ENCODE assay signal across 2 cellular contexts in the genomic region with DNA sequence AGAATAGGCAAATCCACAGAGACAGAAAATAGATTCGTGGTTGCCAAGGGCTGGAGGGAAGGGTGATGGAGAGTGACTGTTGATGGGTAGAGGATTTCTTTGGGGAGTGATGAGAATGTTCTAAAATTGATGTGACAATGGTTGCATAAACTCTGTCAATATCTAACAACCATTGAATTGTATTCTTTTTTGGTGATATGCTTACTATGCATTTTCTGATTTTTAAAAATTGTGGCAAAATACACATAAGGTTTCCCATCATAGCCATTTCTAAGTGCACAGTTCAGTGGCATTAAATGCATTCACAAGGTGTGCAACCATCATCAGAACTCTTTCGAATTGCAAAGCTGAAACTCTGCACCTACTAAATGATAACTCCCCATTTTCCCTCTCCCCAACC.
TF ChIP-seq lines count a peak whose summit lies in the region.

No MANE protein-coding gene starts in this region.

TF ChIP-seq in HepG2, 621 proteins besides CTCF, POLR2A, EP300 and RAD21:
- TF ChIP-seq MAFK (conservative IDR thresholded peaks at IDR 0.05 in 1 of 2, IDR thresholded peaks at IDR 0.05 in 1 of 2; ENCODE audit: low read length in 2 of 2) (peak; percentile 78 to 89), ZBTB1 (CRISPR knock-in tag; IDR thresholded peaks at IDR 0.05; ENCODE audit: borderline replicate concordance) (no peak), ZNF629 (CRISPR knock-in tag; conservative IDR thresholded peaks at IDR 0.05) (no peak), GATAD1 (CRISPR knock-in tag; IDR thresholded peaks at IDR 0.05) (no peak), ZNF30 (CRISPR knock-in tag; IDR thresholded peaks at IDR 0.05) (no peak), PTBP1 (IDR thresholded peaks at IDR 0.05; ENCODE audit: low read depth, low read length, poor library complexity, severe bottlenecking) (no peak), ZMAT3 (CRISPR knock-in tag; conservative IDR thresholded peaks at IDR 0.05) (no peak), ZFP1 (CRISPR knock-in tag; IDR thresholded peaks at IDR 0.05) (no peak), EZH2 (conservative IDR thresholded peaks at IDR 0.05; ENCODE audit: low read depth, low read length) (no peak), MAFF (IDR thresholded peaks at IDR 0.05; ENCODE audit: low read depth, low read length) (peak; percentile 81)

TF ChIP-seq in K562, 482 proteins besides CTCF, POLR2A, EP300 and RAD21:
- TF ChIP-seq MAFK (IDR thresholded peaks at IDR 0.05; ENCODE audit: low read length) (peak; percentile 62), HOXB6 (CRISPR knock-in tag; IDR thresholded peaks at IDR 0.05; ENCODE audit: borderline replicate concordance) (no peak), HMG20B (CRISPR knock-in tag; IDR thresholded peaks at IDR 0.05) (no peak), ZNF316 (IDR thresholded peaks at IDR 0.05) (peak; percentile 90), GATAD2A (IDR thresholded peaks at IDR 0.05) (no peak), C11orf30 (IDR thresholded peaks at IDR 0.05; ENCODE audit: low read depth) (peak; percentile 73; the same call in 1 of the 2 replicates), GABPA (tag; conservative IDR thresholded peaks at IDR 0.05; ENCODE audit: low read depth) (no peak), TAF7 (tag; IDR thresholded peaks at IDR 0.05) (no peak), PTRF (tag; IDR thresholded peaks at IDR 0.05) (no peak), FOXM1 (IDR thresholded peaks at IDR 0.05; ENCODE audit: low read depth) (no peak), FOXM1 (CRISPR knock-in tag; IDR thresholded peaks at IDR 0.05; ENCODE audit: low read depth) (no peak), PML (IDR thresholded peaks at IDR 0.05; ENCODE audit: low read length) (no peak), CHD1 (IDR thresholded peaks at IDR 0.05; ENCODE audit: low read length) (no peak), COPS2 (conservative IDR thresholded peaks at IDR 0.05) (no peak), ZNF707 (CRISPR knock-in tag; conservative IDR thresholded peaks at IDR 0.05) (no peak), HDGF (IDR thresholded peaks at IDR 0.05) (no peak), SMC3 (conservative IDR thresholded peaks at IDR 0.05; ENCODE audit: insufficient read depth, low read depth, low read length) (no peak), SMARCA5 (IDR thresholded peaks at IDR 0.05) (no peak), ILF3 (IDR thresholded peaks at IDR 0.05; ENCODE audit: borderline replicate concordance) (no peak), PCBP2 (IDR thresholded peaks at IDR 0.05; ENCODE audit: low read depth, low read length, poor library complexity, severe bottlenecking) (no peak), EHMT2 (IDR thresholded peaks at IDR 0.05) (no peak), ZFPM2 (CRISPR knock-in tag; IDR thresholded peaks at IDR 0.05) (no peak), FUS (optimal IDR thresholded peaks at IDR 0.05; ENCODE audit: low read depth, low read length) (no peak), POU5F1 (IDR thresholded peaks at IDR 0.05; ENCODE audit: borderline replicate concordance, low read depth, low read length, partially characterized antibody) (no peak), NCOA1 (IDR thresholded peaks at IDR 0.05; ENCODE audit: low read depth) (no peak), MAFG (tag; conservative IDR thresholded peaks at IDR 0.05) (peak; percentile 55), ILK (tag; IDR thresholded peaks at IDR 0.05; ENCODE audit: borderline replicate concordance, low read depth) (no peak), NR2C1 (IDR thresholded peaks at IDR 0.05) (no peak), NR2C1 (tag; IDR thresholded peaks at IDR 0.05) (no peak), CBX3 (IDR thresholded peaks at IDR 0.05; ENCODE audit: borderline replicate concordance in 1 of 2, low read length in 2 of 2) (no peak), MAFF (IDR thresholded peaks at IDR 0.05; ENCODE audit: low read length) (peak; percentile 68), RCOR1 (IDR thresholded peaks at IDR 0.05; ENCODE audit: borderline replicate concordance in 1 of 2, low read depth in 2 of 2, low read length in 2 of 2) (no peak), ZNF561 (CRISPR knock-in tag; conservative IDR thresholded peaks at IDR 0.05) (no peak), ZZZ3 (IDR thresholded peaks at IDR 0.05) (no peak), MXI1 (IDR thresholded peaks at IDR 0.05; ENCODE audit: low read depth, low read length) (no peak), POLR2G (IDR thresholded peaks at IDR 0.05; ENCODE audit: low read depth, low read length) (no peak), SIX5 (IDR thresholded peaks at IDR 0.05; ENCODE audit: borderline replicate concordance in 1 of 2, insufficient read depth in 1 of 2, low read depth in 1 of 2, low read length in 2 of 2) (no peak), ZBTB17 (CRISPR knock-in tag; IDR thresholded peaks at IDR 0.05) (no peak), POLR3G (IDR thresholded peaks at IDR 0.05; ENCODE audit: extremely low read depth, insufficient read length, insufficient replicate concordance) (no peak), ZNF12 (CRISPR knock-in tag; IDR thresholded peaks at IDR 0.05) (no peak)
- TF ChIP-seq, protein P1, sequence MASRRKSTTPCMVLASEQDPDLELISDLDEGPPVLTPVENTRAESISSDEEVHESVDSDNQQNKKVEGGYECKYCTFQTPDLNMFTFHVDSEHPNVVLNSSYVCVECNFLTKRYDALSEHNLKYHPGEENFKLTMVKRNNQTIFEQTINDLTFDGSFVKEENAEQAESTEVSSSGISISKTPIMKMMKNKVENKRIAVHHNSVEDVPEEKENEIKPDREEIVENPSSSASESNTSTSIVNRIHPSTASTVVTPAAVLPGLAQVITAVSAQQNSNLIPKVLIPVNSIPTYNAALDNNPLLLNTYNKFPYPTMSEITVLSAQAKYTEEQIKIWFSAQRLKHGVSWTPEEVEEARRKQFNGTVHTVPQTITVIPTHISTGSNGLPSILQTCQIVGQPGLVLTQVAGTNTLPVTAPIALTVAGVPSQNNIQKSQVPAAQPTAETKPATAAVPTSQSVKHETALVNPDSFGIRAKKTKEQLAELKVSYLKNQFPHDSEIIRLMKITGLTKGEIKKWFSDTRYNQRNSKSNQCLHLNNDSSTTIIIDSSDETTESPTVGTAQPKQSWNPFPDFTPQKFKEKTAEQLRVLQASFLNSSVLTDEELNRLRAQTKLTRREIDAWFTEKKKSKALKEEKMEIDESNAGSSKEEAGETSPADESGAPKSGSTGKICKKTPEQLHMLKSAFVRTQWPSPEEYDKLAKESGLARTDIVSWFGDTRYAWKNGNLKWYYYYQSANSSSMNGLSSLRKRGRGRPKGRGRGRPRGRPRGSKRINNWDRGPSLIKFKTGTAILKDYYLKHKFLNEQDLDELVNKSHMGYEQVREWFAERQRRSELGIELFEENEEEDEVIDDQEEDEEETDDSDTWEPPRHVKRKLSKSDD (conservative IDR thresholded peaks at IDR 0.05; ENCODE audit: low read length) = no peak
- TF ChIP-seq, protein P2, sequence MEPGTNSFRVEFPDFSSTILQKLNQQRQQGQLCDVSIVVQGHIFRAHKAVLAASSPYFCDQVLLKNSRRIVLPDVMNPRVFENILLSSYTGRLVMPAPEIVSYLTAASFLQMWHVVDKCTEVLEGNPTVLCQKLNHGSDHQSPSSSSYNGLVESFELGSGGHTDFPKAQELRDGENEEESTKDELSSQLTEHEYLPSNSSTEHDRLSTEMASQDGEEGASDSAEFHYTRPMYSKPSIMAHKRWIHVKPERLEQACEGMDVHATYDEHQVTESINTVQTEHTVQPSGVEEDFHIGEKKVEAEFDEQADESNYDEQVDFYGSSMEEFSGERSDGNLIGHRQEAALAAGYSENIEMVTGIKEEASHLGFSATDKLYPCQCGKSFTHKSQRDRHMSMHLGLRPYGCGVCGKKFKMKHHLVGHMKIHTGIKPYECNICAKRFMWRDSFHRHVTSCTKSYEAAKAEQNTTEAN (CRISPR knock-in tag; IDR thresholded peaks at IDR 0.05) = no peak
- TF ChIP-seq, protein P3, sequence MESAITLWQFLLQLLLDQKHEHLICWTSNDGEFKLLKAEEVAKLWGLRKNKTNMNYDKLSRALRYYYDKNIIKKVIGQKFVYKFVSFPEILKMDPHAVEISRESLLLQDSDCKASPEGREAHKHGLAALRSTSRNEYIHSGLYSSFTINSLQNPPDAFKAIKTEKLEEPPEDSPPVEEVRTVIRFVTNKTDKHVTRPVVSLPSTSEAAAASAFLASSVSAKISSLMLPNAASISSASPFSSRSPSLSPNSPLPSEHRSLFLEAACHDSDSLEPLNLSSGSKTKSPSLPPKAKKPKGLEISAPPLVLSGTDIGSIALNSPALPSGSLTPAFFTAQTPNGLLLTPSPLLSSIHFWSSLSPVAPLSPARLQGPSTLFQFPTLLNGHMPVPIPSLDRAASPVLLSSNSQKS (CRISPR knock-in tag; IDR thresholded peaks at IDR 0.05) = no peak
- TF ChIP-seq, protein P4, sequence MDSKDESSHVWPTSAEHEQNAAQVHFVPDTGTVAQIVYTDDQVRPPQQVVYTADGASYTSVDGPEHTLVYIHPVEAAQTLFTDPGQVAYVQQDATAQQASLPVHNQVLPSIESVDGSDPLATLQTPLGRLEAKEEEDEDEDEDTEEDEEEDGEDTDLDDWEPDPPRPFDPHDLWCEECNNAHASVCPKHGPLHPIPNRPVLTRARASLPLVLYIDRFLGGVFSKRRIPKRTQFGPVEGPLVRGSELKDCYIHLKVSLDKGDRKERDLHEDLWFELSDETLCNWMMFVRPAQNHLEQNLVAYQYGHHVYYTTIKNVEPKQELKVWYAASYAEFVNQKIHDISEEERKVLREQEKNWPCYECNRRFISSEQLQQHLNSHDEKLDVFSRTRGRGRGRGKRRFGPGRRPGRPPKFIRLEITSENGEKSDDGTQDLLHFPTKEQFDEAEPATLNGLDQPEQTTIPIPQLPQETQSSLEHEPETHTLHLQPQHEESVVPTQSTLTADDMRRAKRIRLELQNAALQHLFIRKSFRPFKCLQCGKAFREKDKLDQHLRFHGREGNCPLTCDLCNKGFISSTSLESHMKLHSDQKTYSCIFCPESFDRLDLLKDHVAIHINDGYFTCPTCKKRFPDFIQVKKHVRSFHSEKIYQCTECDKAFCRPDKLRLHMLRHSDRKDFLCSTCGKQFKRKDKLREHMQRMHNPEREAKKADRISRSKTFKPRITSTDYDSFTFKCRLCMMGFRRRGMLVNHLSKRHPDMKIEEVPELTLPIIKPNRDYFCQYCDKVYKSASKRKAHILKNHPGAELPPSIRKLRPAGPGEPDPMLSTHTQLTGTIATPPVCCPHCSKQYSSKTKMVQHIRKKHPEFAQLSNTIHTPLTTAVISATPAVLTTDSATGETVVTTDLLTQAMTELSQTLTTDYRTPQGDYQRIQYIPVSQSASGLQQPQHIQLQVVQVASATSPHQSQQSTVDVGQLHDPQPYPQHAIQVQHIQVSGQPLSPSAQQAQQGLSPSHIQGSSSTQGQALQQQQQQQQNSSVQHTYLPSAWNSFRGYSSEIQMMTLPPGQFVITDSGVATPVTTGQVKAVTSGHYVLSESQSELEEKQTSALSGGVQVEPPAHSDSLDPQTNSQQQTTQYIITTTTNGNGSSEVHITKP (IDR thresholded peaks at IDR 0.05; ENCODE audit: partially characterized antibody) = no peak
